Comparison of ENCODE assay signal across 8 cellular contexts in genomic region chr14:67820428-67820881, GRCh38. TPM values are rescaled to one million over a fixed set of nuclear protein-coding genes. Genes with fewer than 3 reads are reported as not detected.
DNase-seq lines count a peak whose midpoint lies in the region; FAIRE-seq and TF ChIP-seq lines count a peak whose summit lies in the region.

No MANE protein-coding gene starts in this region.

- no peaks in the 10 kb centered on the region for H4K20me1 ChIP-seq in SK-N-SH (ENCODE audit: insufficient read depth)

- peak; percentile 11 for FAIRE-seq in H54 (lab: Jason Lieb, UNC)

- H3K4me3 ChIP-seq in BE2C (ENCODE audit: low read depth, low read length) (peak overlapping the region; percentile 97), SK-N-SH (ENCODE audit: low read depth in 2 of 2, low read length in 1 of 2) (peak overlapping the region; percentile 70 to 87), parathyroid adenoma (ENCODE audit: low read depth, low read length) (peak overlapping the region; percentile 80)

- TF ChIP-seq POLR2A in H54 (IDR thresholded peaks at IDR 0.05; ENCODE audit: low read depth, low read length) (no peak), erythroblast (IDR thresholded peaks at IDR 0.05; ENCODE audit: low read length) (no peak)

- H3F3A ChIP-seq in SK-N-SH (replicated peaks; ENCODE audit: insufficient read depth): no peaks in the 10 kb centered on the region

- H3K9ac ChIP-seq in SK-N-SH: peak overlapping the region; percentile 82
- no peak overlapping the region for H3K9ac ChIP-seq in parathyroid adenoma

- 22% methylated on average over 12 of the region's 12 CpGs for WGBS in SK-N-SH (ENCODE audit: low lambda C conversion rate)

- no peaks in the 10 kb centered on the region for H3K9me2 ChIP-seq in SK-N-SH

- no peaks in the 10 kb centered on the region; the same call in 1 of the 2 replicates for H3K9me3 ChIP-seq in BE2C
- no peaks in the 10 kb centered on the region for H3K9me3 ChIP-seq in SK-N-SH
- H3K9me3 ChIP-seq in parathyroid adenoma (ENCODE audit: control insufficient read depth, low read length): no peaks in the 10 kb centered on the region

- POLR2A ChIA-PET in SK-N-SH (lab: Yijun Ruan, JAX): no interaction called here

- no peak for DNase-seq in BE2C
- DNase-seq in H54 (ENCODE audit: insufficient read length, low spot score): no peak
- DNase-seq in SK-N-SH: peak; percentile 18
- DNase-seq in erythroblast (lab: John Stamatoyannopoulos, UW): peak; percentile 54 to 62
- no peak for DNase-seq in SHP77 treated with DMSO at 0.1 percent for 48 hours (lab: John Stamatoyannopoulos, UW)
- no peak for DNase-seq in SW 1271 (lab: John Stamatoyannopoulos, UW)
- no peak for DNase-seq in stimulated activated CD4-positive, alpha-beta T cell treated with anti-CD3 and anti-CD28 coated beads, Interleukin-1b, Interleukin-23, amount 100 ng/mL, for 48 hours

- peaks cover 9% of the 10 kb centered on the region for H3K79me2 ChIP-seq in SK-N-SH (ENCODE audit: insufficient read depth)
- no peaks in the 10 kb centered on the region for H3K79me2 ChIP-seq in parathyroid adenoma

- H3K27me3 ChIP-seq in BE2C (no peaks in the 10 kb centered on the region), SK-N-SH (ENCODE audit: insufficient read depth) (no peaks in the 10 kb centered on the region), parathyroid adenoma (ENCODE audit: control insufficient read depth, insufficient read depth, low read length) (no peaks in the 10 kb centered on the region)

- H3K27ac ChIP-seq in SK-N-SH (ENCODE audit: low read depth in 2 of 2, low read length in 1 of 2) (no peak overlapping the region), parathyroid adenoma (no peak overlapping the region)

- CTCF ChIA-PET in SK-N-SH (lab: Yijun Ruan, JAX): interaction anchor here (0.7 to 1.5 kb wide), 2 partner anchors 17 kb away, joined by 3 to 4 read pairs; no protein-coding TSS in a partner anchor

- TF ChIP-seq CTCF in BE2C (IDR thresholded peaks at IDR 0.05; ENCODE audit: low read depth, low read length): no peak
- TF ChIP-seq CTCF in SK-N-SH (IDR thresholded peaks at IDR 0.05): no peak
- no peak for TF ChIP-seq CTCF in parathyroid adenoma (IDR thresholded peaks at IDR 0.05)

- H3K36me3 ChIP-seq in BE2C: no peaks in the 10 kb centered on the region
- peaks cover 0 to 5% of the 10 kb centered on the region in 2 experiments for H3K36me3 ChIP-seq in SK-N-SH (replicated peaks in 1 of 2; ENCODE audit: control insufficient read depth in 1 of 2, insufficient read depth in 2 of 2, low read length in 1 of 2)
- H3K36me3 ChIP-seq in parathyroid adenoma (ENCODE audit: control insufficient read depth, insufficient read depth, low read length): no peaks in the 10 kb centered on the region

- peak overlapping the region; percentile 93 for H2AFZ ChIP-seq in SK-N-SH (ENCODE audit: low read depth)
- H2AFZ ChIP-seq in parathyroid adenoma: peak overlapping the region; percentile 94

- no peak for TF ChIP-seq RAD21 in SK-N-SH (IDR thresholded peaks at IDR 0.05; ENCODE audit: low read length)

- H3K4me2 ChIP-seq in SK-N-SH (peak overlapping the region; percentile 87), parathyroid adenoma (ENCODE audit: low read length) (peak overlapping the region; percentile 80)

- H3K4me1 ChIP-seq in BE2C (peaks cover 2% of the 10 kb centered on the region; the same call in 1 of the 2 replicates), SK-N-SH (ENCODE audit: control insufficient read depth in 1 of 2, insufficient read depth in 2 of 2, low read depth in 1 of 2, low read length in 1 of 2) (peaks cover 8 to 13% of the 10 kb centered on the region in 2 experiments), parathyroid adenoma (no peaks in the 10 kb centered on the region)

- TF ChIP-seq EP300 in SK-N-SH (IDR thresholded peaks at IDR 0.05; ENCODE audit: borderline replicate concordance in 1 of 2, low read depth in 1 of 2, low read length in 1 of 2): no peak

TF ChIP-seq in SK-N-SH, 30 proteins besides CTCF, POLR2A, EP300 and RAD21:
- TF ChIP-seq CHD2 (IDR thresholded peaks at IDR 0.05; ENCODE audit: low read length, partially characterized antibody) (no peak), YY1 (IDR thresholded peaks at IDR 0.05; ENCODE audit: low read depth) (no peak), ELF1 (IDR thresholded peaks at IDR 0.05) (no peak), NFIC (IDR thresholded peaks at IDR 0.05; ENCODE audit: borderline replicate concordance) (no peak), POLR2AphosphoS5 (IDR thresholded peaks at IDR 0.05; ENCODE audit: low read depth, low read length) (no peak), TCF12 (IDR thresholded peaks at IDR 0.05) (no peak), TAF1 (IDR thresholded peaks at IDR 0.05; ENCODE audit: borderline replicate concordance, low read depth, low read length) (no peak), MXI1 (IDR thresholded peaks at IDR 0.05; ENCODE audit: low read depth, low read length) (no peak), FOSL2 (IDR thresholded peaks at IDR 0.05; ENCODE audit: borderline replicate concordance, low read depth) (no peak), RCOR1 (IDR thresholded peaks at IDR 0.05; ENCODE audit: low read length) (no peak), USF1 (IDR thresholded peaks at IDR 0.05; ENCODE audit: borderline replicate concordance, low read depth) (no peak), ZBTB33 (IDR thresholded peaks at IDR 0.05; ENCODE audit: borderline replicate concordance, low read depth) (no peak), MAX (IDR thresholded peaks at IDR 0.05; ENCODE audit: low read depth) (no peak), EZH2phosphoT487 (IDR thresholded peaks at IDR 0.05; ENCODE audit: borderline replicate concordance, low read depth) (no peak), RFX5 (IDR thresholded peaks at IDR 0.05; ENCODE audit: low read length) (no peak), JUND (IDR thresholded peaks at IDR 0.05) (no peak), IRF3 (IDR thresholded peaks at IDR 0.05; ENCODE audit: low read depth, low read length) (no peak), PBX3 (IDR thresholded peaks at IDR 0.05) (no peak), GABPA (IDR thresholded peaks at IDR 0.05; ENCODE audit: low read depth) (no peak)

RNA-seq across cellular contexts. Expression of gene RAD51B, which starts 0.9 kb away (rescaled TPM):
- 2.6 TPM for polyA plus RNA-seq in BE2C (2012; ENCODE audit: insufficient read depth, insufficient read length, low read depth)
- polyA plus RNA-seq in SK-N-SH (2012; rRNA removed): 5.2 and 6.0 TPM in 2 replicates
- polyA plus RNA-seq in SK-N-SH (2012; cell fraction: cytosol; rRNA removed): 5.2 and 6.3 TPM in 2 replicates
- polyA plus RNA-seq in SK-N-SH (2012; cell fraction: nucleus; rRNA removed): 3.8 TPM in 2 replicates

RNA-seq across cellular contexts. Expression of gene ZFYVE26, which starts 4.1 kb away (rescaled TPM):
- 7.5 TPM for polyA plus RNA-seq in BE2C (2012; ENCODE audit: insufficient read depth, insufficient read length, low read depth)
- polyA plus RNA-seq in SK-N-SH (2012; rRNA removed): 5.6 and 7.7 TPM in 2 replicates
- polyA plus RNA-seq in SK-N-SH (2012; cell fraction: cytosol; rRNA removed): 2.9 and 4.0 TPM in 2 replicates
- 15.8 and 21.0 TPM in 2 replicates for polyA plus RNA-seq in SK-N-SH (2012; cell fraction: nucleus; rRNA removed)

Comparison
In these comparisons a context has a peak if more than half of its experiments do, and no peak if none do; other contexts are left out.
1. DNase-seq: peak in SK-N-SH (single experiment) and erythroblast (2 of 2); none in BE2C (single experiment), H54 (single experiment), SHP77 treated with DMSO at 0.1 percent for 48 hours (single experiment), SW 1271 (0 of 2) and stimulated activated CD4-positive, alpha-beta T cell treated with anti-CD3 and anti-CD28 coated beads, Interleukin-1b, Interleukin-23, amount 100 ng/mL, for 48 hours (single experiment).
2. Peak in every context shown above with its lines, with median percentiles within 50 percentile points of each other: H3K4me3 ChIP-seq.